Comparison of ENCODE assay signal across 8 cellular contexts in genomic region chr9:100598641-100599145, GRCh38. TPM values are rescaled to one million over a fixed set of nuclear protein-coding genes. Genes with fewer than 3 reads are reported as not detected.
A peak's percentile ranks its signal among the peaks of the same experiment; 100 is the strongest.
DNase-seq lines count a peak whose midpoint lies in the region; ATAC-seq and TF ChIP-seq lines count a peak whose summit lies in the region.

No MANE protein-coding gene starts in this region.

- H3K36me3 Mint-ChIP-seq in activated naive CD8-positive, alpha-beta T cell treated with anti-CD3 and anti-CD28 coated beads, Interleukin-2, amount 50 U/mL, for 24 hours (ENCODE audit: low read depth) = no peaks in the 10 kb centered on the region

- H3K4me3 ChIP-seq in GM08714 (ENCODE audit: low read length) (peak overlapping the region; percentile 50; the same call in 1 of the 2 replicates), HFF-Myc (replicated peaks; ENCODE audit: low read depth, low read length) (peak overlapping the region; percentile 47)

- peak overlapping the region; percentile 72 for H3K4me3 Mint-ChIP-seq in activated naive CD8-positive, alpha-beta T cell treated with anti-CD3 and anti-CD28 coated beads, Interleukin-2, amount 50 U/mL, for 24 hours

- peak; percentile 81 for ATAC-seq in activated naive CD8-positive, alpha-beta T cell treated with anti-CD3 and anti-CD28 coated beads, Interleukin-2, amount 50 U/mL, for 24 hours
- ATAC-seq in left cardiac atrium = peak; percentile 85 to 89

- no peaks in the 10 kb centered on the region for H3K9me3 Mint-ChIP-seq in activated naive CD8-positive, alpha-beta T cell treated with anti-CD3 and anti-CD28 coated beads, Interleukin-2, amount 50 U/mL, for 24 hours

- H3K4me1 Mint-ChIP-seq in activated naive CD8-positive, alpha-beta T cell treated with anti-CD3 and anti-CD28 coated beads, Interleukin-2, amount 50 U/mL, for 24 hours = peaks cover 25% of the 10 kb centered on the region

- intact Hi-C loops in left cardiac atrium (cut with DNase I) (loop anchor here in 1 of 2 donors (5.0 to 10.0 kb wide), 4 partner anchors 91 to 276 kb away; partner anchors contain the start of gene TEX10), posterior vena cava (cut with DNase I) (no loop called here)

- peak overlapping the region; percentile 77 for H3K27ac Mint-ChIP-seq in activated naive CD8-positive, alpha-beta T cell treated with anti-CD3 and anti-CD28 coated beads, Interleukin-2, amount 50 U/mL, for 24 hours

- TF ChIP-seq CTCF in HFF-Myc (IDR thresholded peaks at IDR 0.05; ENCODE audit: low read depth, low read length, missing control alignments) = no peak

- no peak for DNase-seq in HFF-Myc (ENCODE audit: extremely low read depth, low read depth)
- peak; percentile 53 for DNase-seq in MV-4-11 (lab: John Stamatoyannopoulos, UW)
- DNase-seq in SW 1271 (lab: John Stamatoyannopoulos, UW) = peak; percentile 21 to 73
- peak; percentile 83 for DNase-seq in activated naive CD8-positive, alpha-beta T cell treated with anti-CD3 and anti-CD28 coated beads, Interleukin-2, amount 50 U/mL, for 24 hours
- DNase-seq in left cardiac atrium = peak; percentile 89
- DNase-seq in posterior vena cava (ENCODE audit: low spot score) = peak; percentile 94
- DNase-seq in ureter (ENCODE audit: low spot score) = peak; percentile 87

- H3K27me3 Mint-ChIP-seq in activated naive CD8-positive, alpha-beta T cell treated with anti-CD3 and anti-CD28 coated beads, Interleukin-2, amount 50 U/mL, for 24 hours = no peaks in the 10 kb centered on the region

RNA-seq across cellular contexts. Expression of gene CAVIN4, which starts 20.8 kb away (rescaled TPM):
- total RNA-seq in left cardiac atrium = 10 to 100 TPM; 18.6 to 38.0 TPM
- 1 to 10 TPM in 1 of 2 donors, under 1 TPM in 1; 0.51 to 1.5 TPM for total RNA-seq in posterior vena cava
- total RNA-seq in ureter = 0.52 TPM

Comparison
In these comparisons a context has a peak if more than half of its experiments do, and no peak if none do; other contexts are left out.
1. RNA of gene CAVIN4, which starts 20.8 kb away (total RNA-seq): 18.6 to 38.0 TPM in left cardiac atrium; 0.51 to 1.5 TPM in posterior vena cava and 0.52 TPM in ureter (single experiment); every median in the first group is over 4 times any median in the second.